Comparison of ENCODE assay signal across 1 cellular context in genomic region chr3:65729973-65730372, GRCh38.
TF ChIP-seq lines count a peak whose summit lies in the region.

No MANE protein-coding gene starts in this region.

TF ChIP-seq in IMR-90, 13 proteins besides CTCF, POLR2A, EP300 and RAD21:
- no peak for TF ChIP-seq FOS (IDR thresholded peaks at IDR 0.05; ENCODE audit: low read depth, low read length)
- no peak for TF ChIP-seq MXI1 (IDR thresholded peaks at IDR 0.05; ENCODE audit: borderline replicate concordance, low read depth, low read length)
- TF ChIP-seq RFX5 (IDR thresholded peaks at IDR 0.05; ENCODE audit: low read depth, low read length): no peak
- TF ChIP-seq RCOR1 (IDR thresholded peaks at IDR 0.05; ENCODE audit: insufficient replicate concordance, low read length): no peak
- TF ChIP-seq MAZ (IDR thresholded peaks at IDR 0.05; ENCODE audit: borderline replicate concordance, low read depth, low read length): no peak
- TF ChIP-seq USF2 (IDR thresholded peaks at IDR 0.05; ENCODE audit: low read depth, low read length): no peak
- TF ChIP-seq CHD1 (IDR thresholded peaks at IDR 0.05; ENCODE audit: low read depth, low read length): no peak
- TF ChIP-seq BHLHE40 (IDR thresholded peaks at IDR 0.05; ENCODE audit: low read depth, low read length): no peak
- TF ChIP-seq NFE2L2 (IDR thresholded peaks at IDR 0.05; ENCODE audit: low read depth, low read length): no peak
- no peak for TF ChIP-seq ELK1 (IDR thresholded peaks at IDR 0.05; ENCODE audit: borderline replicate concordance, low read depth, low read length)
- no peak for TF ChIP-seq SMC3 (IDR thresholded peaks at IDR 0.05; ENCODE audit: low read depth, low read length)
- no peak for TF ChIP-seq MAFK (IDR thresholded peaks at IDR 0.05; ENCODE audit: low read depth, low read length)
- TF ChIP-seq CEBPB (IDR thresholded peaks at IDR 0.05; ENCODE audit: low read depth, low read length): no peak; the same call in 1 of the 2 replicates
TF ChIP-seq in IMR-90: peak in this region for 0.
